ENCODE assay signal across 8 cellular contexts in the genomic region with DNA sequence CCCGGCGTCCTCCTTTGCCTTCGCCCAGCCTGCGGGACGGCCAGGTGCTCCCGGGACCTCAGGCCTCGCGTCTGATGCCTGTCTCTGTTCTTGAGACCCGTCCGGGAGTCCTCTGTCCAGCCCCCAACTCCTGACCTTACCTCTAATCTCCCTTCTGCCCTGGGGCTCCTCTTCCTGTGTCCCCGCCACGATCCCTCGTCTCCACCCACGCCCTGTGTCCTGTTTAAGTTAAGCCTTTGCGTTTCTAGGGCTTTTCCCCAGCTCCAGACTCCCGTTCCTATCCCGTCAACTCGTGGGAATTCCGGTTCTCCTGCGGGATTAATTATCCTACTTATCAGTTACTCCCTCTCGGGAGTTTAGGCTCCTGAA. TPM values are rescaled to one million over a fixed set of nuclear protein-coding genes. Genes with fewer than 3 reads are reported as not detected.
DNase-seq lines count a peak whose midpoint lies in the region; ATAC-seq and TF ChIP-seq lines count a peak whose summit lies in the region.

No MANE protein-coding gene starts in this region.

- H3K27ac Mint-ChIP-seq in stimulated activated effector memory CD8-positive, alpha-beta T cell treated with anti-CD3 and anti-CD28 coated beads, Interleukin-12 subunit alpha, Interleukin-12 subunit beta, amount 100 ng/mL, for 72 hours: peak overlapping the region; percentile 98

- H3K4me1 ChIP-seq in gastroesophageal sphincter: peaks cover 3 to 72% (median 30%) of the 10 kb centered on the region in 3 donors

- H3K36me3 Mint-ChIP-seq in stimulated activated effector memory CD8-positive, alpha-beta T cell treated with anti-CD3 and anti-CD28 coated beads, Interleukin-12 subunit alpha, Interleukin-12 subunit beta, amount 100 ng/mL, for 72 hours: peaks cover 84% of the 10 kb centered on the region

- H3K9me3 Mint-ChIP-seq in stimulated activated effector memory CD8-positive, alpha-beta T cell treated with anti-CD3 and anti-CD28 coated beads, Interleukin-12 subunit alpha, Interleukin-12 subunit beta, amount 100 ng/mL, for 72 hours: no peaks in the 10 kb centered on the region

- H3K36me3 ChIP-seq in WERI-Rb-1 (peaks cover 62% of the 10 kb centered on the region), gastroesophageal sphincter (peaks cover 0 to 56% of the 10 kb centered on the region in 2 donors)

- TF ChIP-seq EP300 in gastroesophageal sphincter (IDR thresholded peaks at IDR 0.05): no peak

- peaks cover 39% of the 10 kb centered on the region for H3K4me1 Mint-ChIP-seq in stimulated activated effector memory CD8-positive, alpha-beta T cell treated with anti-CD3 and anti-CD28 coated beads, Interleukin-12 subunit alpha, Interleukin-12 subunit beta, amount 100 ng/mL, for 72 hours

- H3K27ac ChIP-seq in WERI-Rb-1 (peak overlapping the region; percentile 98), gastroesophageal sphincter (peak overlapping the region; percentile 90 to 97 (median 96))

- no peak for ATAC-seq in gastroesophageal sphincter
- ATAC-seq in stimulated activated effector memory CD8-positive, alpha-beta T cell treated with anti-CD3 and anti-CD28 coated beads, Interleukin-12 subunit alpha, Interleukin-12 subunit beta, amount 100 ng/mL, for 72 hours: no peak
- ATAC-seq in GM18873 (IDR thresholded peaks at IDR 0.05; ENCODE audit: low FRiP score, unreplicated experiment): no peak

- 0% methylated on average over 11 to 20 of the region's 21 CpGs for WGBS in gastroesophageal sphincter (ENCODE audit: low coverage in 1 of 2), 2 donors

- H3K4me3 Mint-ChIP-seq in stimulated activated effector memory CD8-positive, alpha-beta T cell treated with anti-CD3 and anti-CD28 coated beads, Interleukin-12 subunit alpha, Interleukin-12 subunit beta, amount 100 ng/mL, for 72 hours: peak overlapping the region; percentile 98

- no peak for TF ChIP-seq CTCF in WERI-Rb-1 (IDR thresholded peaks at IDR 0.05; ENCODE audit: low read depth, low read length)
- no peak for TF ChIP-seq CTCF in gastroesophageal sphincter (IDR thresholded peaks at IDR 0.05)

- H3K27me3 ChIP-seq in WERI-Rb-1 (ENCODE audit: insufficient read depth, low read depth, severe bottlenecking) (no peaks in the 10 kb centered on the region), gastroesophageal sphincter (no peaks in the 10 kb centered on the region)

- H3K4me3 ChIP-seq in WERI-Rb-1 (ENCODE audit: low read depth, low read length): peak overlapping the region; percentile 68
- H3K4me3 ChIP-seq in gastroesophageal sphincter: peak overlapping the region; percentile 73 to 83

- no peaks in the 10 kb centered on the region for H3K9me3 ChIP-seq in WERI-Rb-1 (ENCODE audit: severe bottlenecking)
- no peaks in the 10 kb centered on the region for H3K9me3 ChIP-seq in gastroesophageal sphincter

- TF ChIP-seq POLR2A in gastroesophageal sphincter (IDR thresholded peaks at IDR 0.05): no peak

- DNase-seq in DMS 273 (lab: John Stamatoyannopoulos, UW; ENCODE audit: unreplicated experiment) (peak; percentile 64), DMS 273 treated with DMSO at 0.1 percent for 48 hours (lab: John Stamatoyannopoulos, UW) (no peak), WERI-Rb-1 (no peak), NCI-H2196 (lab: John Stamatoyannopoulos, UW; ENCODE audit: unreplicated experiment) (no peak), NCI-H2107 (lab: John Stamatoyannopoulos, UW) (no peak)
- no peak for DNase-seq in stimulated activated effector memory CD8-positive, alpha-beta T cell treated with anti-CD3 and anti-CD28 coated beads, Interleukin-12 subunit alpha, Interleukin-12 subunit beta, amount 100 ng/mL, for 72 hours (ENCODE audit: low spot score in 2 of 2)

RNA-seq across cellular contexts. Expression of gene LENG8, which starts 0.7 kb away (rescaled TPM):
- total RNA-seq in gastroesophageal sphincter: 100 to 1,000 TPM in 2 of 4 donors, 10 to 100 TPM in 2; 25.4 to 215 (median 80.9) TPM

RNA-seq across cellular contexts. Expression of gene LENG9, which starts 13.9 kb away (rescaled TPM):
- 1 to 10 TPM; 2.6 to 9.1 (median 4.5) TPM for total RNA-seq in gastroesophageal sphincter

RNA-seq across cellular contexts. Expression of gene CDC42EP5, which starts 23.4 kb away (rescaled TPM):
- total RNA-seq in gastroesophageal sphincter: 10 to 100 TPM in 3 of 4 donors, 1 to 10 TPM in 1; 4.2 to 24.1 (median 12.8) TPM

RNA-seq across cellular contexts. Expression of gene TTYH1, which starts 34.4 kb away (rescaled TPM):
- total RNA-seq in gastroesophageal sphincter: 10 to 100 TPM in 1 of 4 donors, 1 to 10 TPM in 3; 1.2 to 19.8 (median 5.5) TPM

RNA-seq across cellular contexts. Expression of gene LAIR2, which starts 52.9 kb away (rescaled TPM):
- not detected for total RNA-seq in gastroesophageal sphincter
